ENCODE assay signal across 1 cellular context in the genomic region with DNA sequence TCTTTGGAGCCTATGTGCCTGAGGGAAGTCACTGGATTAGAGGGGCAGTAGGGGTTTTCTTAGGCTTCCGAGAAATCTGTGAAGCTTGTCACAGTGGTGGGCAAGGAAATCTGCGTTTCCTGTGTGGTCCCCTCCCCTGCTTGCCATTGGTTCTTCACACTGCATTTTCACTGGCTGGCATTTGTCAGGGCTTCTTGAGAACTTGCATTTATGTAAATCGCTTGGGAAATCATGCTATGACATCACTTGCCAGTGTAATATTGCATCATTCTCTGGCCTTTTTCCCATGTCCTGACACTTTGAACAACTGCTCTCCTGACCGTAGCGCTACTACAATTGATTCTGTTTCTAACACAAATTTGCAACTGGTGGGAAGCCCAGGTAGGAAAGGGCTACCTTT.
TF ChIP-seq lines count a peak whose summit lies in the region.

No MANE protein-coding gene starts in this region.

TF ChIP-seq in K562, 482 proteins besides CTCF, POLR2A, EP300 and RAD21 (continues in another document):
- TF ChIP-seq, protein P1, sequence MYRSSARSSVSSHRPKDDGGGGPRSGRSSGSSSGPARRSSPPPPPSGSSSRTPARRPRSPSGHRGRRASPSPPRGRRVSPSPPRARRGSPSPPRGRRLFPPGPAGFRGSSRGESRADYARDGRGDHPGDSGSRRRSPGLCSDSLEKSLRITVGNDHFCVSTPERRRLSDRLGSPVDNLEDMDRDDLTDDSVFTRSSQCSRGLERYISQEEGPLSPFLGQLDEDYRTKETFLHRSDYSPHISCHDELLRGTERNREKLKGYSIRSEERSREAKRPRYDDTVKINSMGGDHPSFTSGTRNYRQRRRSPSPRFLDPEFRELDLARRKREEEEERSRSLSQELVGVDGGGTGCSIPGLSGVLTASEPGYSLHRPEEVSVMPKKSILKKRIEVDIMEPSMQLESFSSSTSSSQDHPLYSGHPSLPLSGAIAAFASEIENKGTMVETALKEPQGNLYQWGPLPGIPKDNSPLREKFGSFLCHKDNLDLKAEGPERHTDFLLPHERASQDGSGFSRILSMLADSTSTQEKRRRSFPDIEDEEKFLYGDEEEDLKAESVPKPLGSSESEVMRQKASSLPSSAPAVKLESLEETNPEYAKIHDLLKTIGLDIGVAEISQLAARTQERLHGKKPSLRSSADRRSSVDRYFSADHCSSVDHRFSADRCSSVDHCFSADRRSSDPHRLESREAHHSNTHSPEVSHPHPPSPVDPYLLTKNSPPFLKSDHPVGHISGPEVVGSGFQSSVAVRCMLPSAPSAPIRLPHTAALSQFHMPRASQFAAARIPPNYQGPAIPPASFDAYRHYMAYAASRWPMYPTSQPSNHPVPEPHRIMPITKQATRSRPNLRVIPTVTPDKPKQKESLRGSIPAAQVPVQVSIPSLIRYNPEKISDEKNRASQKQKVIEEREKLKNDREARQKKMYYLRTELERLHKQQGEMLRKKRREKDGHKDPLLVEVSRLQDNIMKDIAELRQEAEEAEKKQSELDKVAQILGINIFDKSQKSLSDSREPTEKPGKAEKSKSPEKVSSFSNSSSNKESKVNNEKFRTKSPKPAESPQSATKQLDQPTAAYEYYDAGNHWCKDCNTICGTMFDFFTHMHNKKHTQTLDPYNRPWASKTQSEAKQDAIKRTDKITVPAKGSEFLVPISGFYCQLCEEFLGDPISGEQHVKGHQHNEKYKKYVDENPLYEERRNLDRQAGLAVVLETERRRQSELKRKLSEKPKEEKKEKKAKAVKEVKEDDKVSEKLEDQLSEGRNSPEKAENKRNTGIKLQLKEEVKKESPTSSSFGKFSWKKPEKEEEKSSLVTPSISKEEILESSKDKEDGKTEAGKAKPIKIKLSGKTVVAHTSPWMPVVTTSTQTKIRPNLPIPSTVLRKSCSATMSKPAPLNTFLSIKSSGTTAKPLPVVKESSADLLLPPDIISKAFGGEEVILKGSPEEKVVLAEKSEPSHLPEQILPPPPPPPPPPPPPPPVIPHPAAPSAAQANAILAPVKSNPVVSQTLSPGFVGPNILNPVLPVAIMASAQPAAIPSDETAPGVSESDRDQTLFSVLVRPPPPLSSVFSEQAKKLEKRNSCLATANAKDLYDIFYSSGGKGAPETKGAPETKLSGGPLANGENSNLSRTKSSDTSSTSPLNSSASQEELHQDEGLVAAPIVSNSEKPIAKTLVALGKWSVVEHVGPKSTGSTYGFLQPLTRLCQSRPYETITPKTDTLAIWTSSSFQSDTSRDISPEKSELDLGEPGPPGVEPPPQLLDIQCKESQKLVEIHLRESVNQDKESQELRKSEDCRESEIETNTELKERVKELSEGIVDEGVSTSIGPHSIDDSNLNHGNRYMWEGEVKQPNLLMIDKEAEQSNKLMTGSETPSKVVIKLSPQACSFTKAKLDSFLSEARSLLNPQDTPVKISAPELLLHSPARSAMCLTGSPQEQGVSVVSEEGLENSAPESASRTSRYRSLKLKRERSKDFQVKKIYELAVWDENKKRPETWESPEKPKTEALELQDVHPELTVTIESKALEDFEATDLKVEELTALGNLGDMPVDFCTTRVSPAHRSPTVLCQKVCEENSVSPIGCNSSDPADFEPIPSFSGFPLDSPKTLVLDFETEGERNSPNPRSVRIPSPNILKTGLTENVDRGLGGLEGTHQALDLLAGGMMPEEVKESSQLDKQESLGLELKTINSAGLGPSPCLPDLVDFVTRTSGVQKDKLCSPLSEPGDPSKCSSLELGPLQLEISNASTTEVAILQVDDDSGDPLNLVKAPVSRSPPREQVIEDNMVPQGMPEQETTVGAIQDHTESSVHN (IDR thresholded peaks at IDR 0.05; ENCODE audit: borderline replicate concordance in 1 of 2, low read depth in 1 of 2), result no peak
- TF ChIP-seq, protein P2, sequence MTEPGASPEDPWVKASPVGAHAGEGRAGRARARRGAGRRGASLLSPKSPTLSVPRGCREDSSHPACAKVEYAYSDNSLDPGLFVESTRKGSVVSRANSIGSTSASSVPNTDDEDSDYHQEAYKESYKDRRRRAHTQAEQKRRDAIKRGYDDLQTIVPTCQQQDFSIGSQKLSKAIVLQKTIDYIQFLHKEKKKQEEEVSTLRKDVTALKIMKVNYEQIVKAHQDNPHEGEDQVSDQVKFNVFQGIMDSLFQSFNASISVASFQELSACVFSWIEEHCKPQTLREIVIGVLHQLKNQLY (CRISPR knock-in tag; conservative IDR thresholded peaks at IDR 0.05), result no peak
- no peak for TF ChIP-seq HSF4 (CRISPR knock-in tag; IDR thresholded peaks at IDR 0.05; ENCODE audit: borderline replicate concordance)
- TF ChIP-seq EGR1 (conservative IDR thresholded peaks at IDR 0.05), result no peak
- TF ChIP-seq, protein P3, sequence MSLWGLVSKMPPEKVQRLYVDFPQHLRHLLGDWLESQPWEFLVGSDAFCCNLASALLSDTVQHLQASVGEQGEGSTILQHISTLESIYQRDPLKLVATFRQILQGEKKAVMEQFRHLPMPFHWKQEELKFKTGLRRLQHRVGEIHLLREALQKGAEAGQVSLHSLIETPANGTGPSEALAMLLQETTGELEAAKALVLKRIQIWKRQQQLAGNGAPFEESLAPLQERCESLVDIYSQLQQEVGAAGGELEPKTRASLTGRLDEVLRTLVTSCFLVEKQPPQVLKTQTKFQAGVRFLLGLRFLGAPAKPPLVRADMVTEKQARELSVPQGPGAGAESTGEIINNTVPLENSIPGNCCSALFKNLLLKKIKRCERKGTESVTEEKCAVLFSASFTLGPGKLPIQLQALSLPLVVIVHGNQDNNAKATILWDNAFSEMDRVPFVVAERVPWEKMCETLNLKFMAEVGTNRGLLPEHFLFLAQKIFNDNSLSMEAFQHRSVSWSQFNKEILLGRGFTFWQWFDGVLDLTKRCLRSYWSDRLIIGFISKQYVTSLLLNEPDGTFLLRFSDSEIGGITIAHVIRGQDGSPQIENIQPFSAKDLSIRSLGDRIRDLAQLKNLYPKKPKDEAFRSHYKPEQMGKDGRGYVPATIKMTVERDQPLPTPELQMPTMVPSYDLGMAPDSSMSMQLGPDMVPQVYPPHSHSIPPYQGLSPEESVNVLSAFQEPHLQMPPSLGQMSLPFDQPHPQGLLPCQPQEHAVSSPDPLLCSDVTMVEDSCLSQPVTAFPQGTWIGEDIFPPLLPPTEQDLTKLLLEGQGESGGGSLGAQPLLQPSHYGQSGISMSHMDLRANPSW (CRISPR knock-in tag; IDR thresholded peaks at IDR 0.05), result no peak
- no peak for TF ChIP-seq C11orf30 (IDR thresholded peaks at IDR 0.05; ENCODE audit: low read depth)
- TF ChIP-seq, protein P4, sequence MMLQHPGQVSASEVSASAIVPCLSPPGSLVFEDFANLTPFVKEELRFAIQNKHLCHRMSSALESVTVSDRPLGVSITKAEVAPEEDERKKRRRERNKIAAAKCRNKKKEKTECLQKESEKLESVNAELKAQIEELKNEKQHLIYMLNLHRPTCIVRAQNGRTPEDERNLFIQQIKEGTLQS (IDR thresholded peaks at IDR 0.05), result peak; percentile 94
- TF ChIP-seq, protein P4 (CRISPR knock-in tag; conservative IDR thresholded peaks at IDR 0.05), result no peak
- TF ChIP-seq GATAD2A (IDR thresholded peaks at IDR 0.05), result no peak
- TF ChIP-seq CEBPB (tag; IDR thresholded peaks at IDR 0.05), result peak; percentile 61
- TF ChIP-seq, protein P5, sequence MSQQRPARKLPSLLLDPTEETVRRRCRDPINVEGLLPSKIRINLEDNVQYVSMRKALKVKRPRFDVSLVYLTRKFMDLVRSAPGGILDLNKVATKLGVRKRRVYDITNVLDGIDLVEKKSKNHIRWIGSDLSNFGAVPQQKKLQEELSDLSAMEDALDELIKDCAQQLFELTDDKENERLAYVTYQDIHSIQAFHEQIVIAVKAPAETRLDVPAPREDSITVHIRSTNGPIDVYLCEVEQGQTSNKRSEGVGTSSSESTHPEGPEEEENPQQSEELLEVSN (IDR thresholded peaks at IDR 0.05; ENCODE audit: borderline replicate concordance in 1 of 2, extremely low read depth in 1 of 2, insufficient read depth in 1 of 2, insufficient read length in 1 of 2, low read depth in 1 of 2, low read length in 1 of 2, poor library complexity in 1 of 2, severe bottlenecking in 1 of 2), result no peak
- TF ChIP-seq JUND (IDR thresholded peaks at IDR 0.05; ENCODE audit: borderline replicate concordance, low read depth, low read length), result peak; percentile 64; the same call in 1 of the 2 replicates
- TF ChIP-seq JUND (tag; IDR thresholded peaks at IDR 0.05; ENCODE audit: borderline replicate concordance, low read depth, low read length), result peak; percentile 46; the same call in 2 of the 3 replicates
- TF ChIP-seq ZNF830 (CRISPR knock-in tag; IDR thresholded peaks at IDR 0.05), result no peak
- TF ChIP-seq, protein P6, sequence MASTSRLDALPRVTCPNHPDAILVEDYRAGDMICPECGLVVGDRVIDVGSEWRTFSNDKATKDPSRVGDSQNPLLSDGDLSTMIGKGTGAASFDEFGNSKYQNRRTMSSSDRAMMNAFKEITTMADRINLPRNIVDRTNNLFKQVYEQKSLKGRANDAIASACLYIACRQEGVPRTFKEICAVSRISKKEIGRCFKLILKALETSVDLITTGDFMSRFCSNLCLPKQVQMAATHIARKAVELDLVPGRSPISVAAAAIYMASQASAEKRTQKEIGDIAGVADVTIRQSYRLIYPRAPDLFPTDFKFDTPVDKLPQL (IDR thresholded peaks at IDR 0.05; ENCODE audit: extremely low read depth, insufficient read length), result no peak
- no peak for TF ChIP-seq STAG1 (CRISPR knock-in tag; IDR thresholded peaks at IDR 0.05; ENCODE audit: borderline replicate concordance)
- TF ChIP-seq ATF7 (IDR thresholded peaks at IDR 0.05), result peak; percentile 92
- no peak for TF ChIP-seq SOX6 (IDR thresholded peaks at IDR 0.05)
- TF ChIP-seq, protein P7, sequence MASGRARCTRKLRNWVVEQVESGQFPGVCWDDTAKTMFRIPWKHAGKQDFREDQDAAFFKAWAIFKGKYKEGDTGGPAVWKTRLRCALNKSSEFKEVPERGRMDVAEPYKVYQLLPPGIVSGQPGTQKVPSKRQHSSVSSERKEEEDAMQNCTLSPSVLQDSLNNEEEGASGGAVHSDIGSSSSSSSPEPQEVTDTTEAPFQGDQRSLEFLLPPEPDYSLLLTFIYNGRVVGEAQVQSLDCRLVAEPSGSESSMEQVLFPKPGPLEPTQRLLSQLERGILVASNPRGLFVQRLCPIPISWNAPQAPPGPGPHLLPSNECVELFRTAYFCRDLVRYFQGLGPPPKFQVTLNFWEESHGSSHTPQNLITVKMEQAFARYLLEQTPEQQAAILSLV (tag; IDR thresholded peaks at IDR 0.05), result 0 out of 2 replicates have a peak, but pooled peaks have one; percentile 17
- peak; percentile 81 for TF ChIP-seq CEBPG (CRISPR knock-in tag; IDR thresholded peaks at IDR 0.05)
- TF ChIP-seq CEBPG (tag; conservative IDR thresholded peaks at IDR 0.05 in 1 of 2, IDR thresholded peaks at IDR 0.05 in 1 of 2), result peak; percentile 97 to 98
- no peak for TF ChIP-seq GABPA (tag; conservative IDR thresholded peaks at IDR 0.05; ENCODE audit: low read depth)
- TF ChIP-seq ZSCAN32 (CRISPR knock-in tag; IDR thresholded peaks at IDR 0.05), result peak; percentile 56; the same call in 1 of the 2 replicates
- peak; percentile 23; the same call in 1 of the 2 replicates for TF ChIP-seq CREM (IDR thresholded peaks at IDR 0.05; ENCODE audit: low read depth)
- TF ChIP-seq, protein P8, sequence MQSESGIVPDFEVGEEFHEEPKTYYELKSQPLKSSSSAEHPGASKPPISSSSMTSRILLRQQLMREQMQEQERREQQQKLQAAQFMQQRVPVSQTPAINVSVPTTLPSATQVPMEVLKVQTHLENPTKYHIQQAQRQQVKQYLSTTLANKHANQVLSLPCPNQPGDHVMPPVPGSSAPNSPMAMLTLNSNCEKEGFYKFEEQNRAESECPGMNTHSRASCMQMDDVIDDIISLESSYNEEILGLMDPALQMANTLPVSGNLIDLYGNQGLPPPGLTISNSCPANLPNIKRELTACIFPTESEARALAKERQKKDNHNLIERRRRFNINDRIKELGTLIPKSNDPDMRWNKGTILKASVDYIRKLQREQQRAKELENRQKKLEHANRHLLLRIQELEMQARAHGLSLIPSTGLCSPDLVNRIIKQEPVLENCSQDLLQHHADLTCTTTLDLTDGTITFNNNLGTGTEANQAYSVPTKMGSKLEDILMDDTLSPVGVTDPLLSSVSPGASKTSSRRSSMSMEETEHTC (IDR thresholded peaks at IDR 0.05), result no peak
- TF ChIP-seq, protein P9, sequence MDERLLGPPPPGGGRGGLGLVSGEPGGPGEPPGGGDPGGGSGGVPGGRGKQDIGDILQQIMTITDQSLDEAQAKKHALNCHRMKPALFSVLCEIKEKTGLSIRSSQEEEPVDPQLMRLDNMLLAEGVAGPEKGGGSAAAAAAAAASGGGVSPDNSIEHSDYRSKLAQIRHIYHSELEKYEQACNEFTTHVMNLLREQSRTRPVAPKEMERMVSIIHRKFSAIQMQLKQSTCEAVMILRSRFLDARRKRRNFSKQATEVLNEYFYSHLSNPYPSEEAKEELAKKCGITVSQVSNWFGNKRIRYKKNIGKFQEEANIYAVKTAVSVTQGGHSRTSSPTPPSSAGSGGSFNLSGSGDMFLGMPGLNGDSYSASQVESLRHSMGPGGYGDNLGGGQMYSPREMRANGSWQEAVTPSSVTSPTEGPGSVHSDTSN (CRISPR knock-in tag; IDR thresholded peaks at IDR 0.05; ENCODE audit: low read depth), result no peak
- TF ChIP-seq, protein P9 (tag; conservative IDR thresholded peaks at IDR 0.05; ENCODE audit: low read depth), result no peak
- no peak for TF ChIP-seq BRF1 (IDR thresholded peaks at IDR 0.05; ENCODE audit: borderline replicate concordance, extremely low read depth, insufficient read length)
- TF ChIP-seq, protein P10, sequence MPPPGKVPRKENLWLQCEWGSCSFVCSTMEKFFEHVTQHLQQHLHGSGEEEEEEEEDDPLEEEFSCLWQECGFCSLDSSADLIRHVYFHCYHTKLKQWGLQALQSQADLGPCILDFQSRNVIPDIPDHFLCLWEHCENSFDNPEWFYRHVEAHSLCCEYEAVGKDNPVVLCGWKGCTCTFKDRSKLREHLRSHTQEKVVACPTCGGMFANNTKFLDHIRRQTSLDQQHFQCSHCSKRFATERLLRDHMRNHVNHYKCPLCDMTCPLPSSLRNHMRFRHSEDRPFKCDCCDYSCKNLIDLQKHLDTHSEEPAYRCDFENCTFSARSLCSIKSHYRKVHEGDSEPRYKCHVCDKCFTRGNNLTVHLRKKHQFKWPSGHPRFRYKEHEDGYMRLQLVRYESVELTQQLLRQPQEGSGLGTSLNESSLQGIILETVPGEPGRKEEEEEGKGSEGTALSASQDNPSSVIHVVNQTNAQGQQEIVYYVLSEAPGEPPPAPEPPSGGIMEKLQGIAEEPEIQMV (tag; conservative IDR thresholded peaks at IDR 0.05; ENCODE audit: low read depth), result no peak
- TF ChIP-seq FOS (IDR thresholded peaks at IDR 0.05; ENCODE audit: extremely low read depth, insufficient read length), result no peak
- TF ChIP-seq, protein P11, sequence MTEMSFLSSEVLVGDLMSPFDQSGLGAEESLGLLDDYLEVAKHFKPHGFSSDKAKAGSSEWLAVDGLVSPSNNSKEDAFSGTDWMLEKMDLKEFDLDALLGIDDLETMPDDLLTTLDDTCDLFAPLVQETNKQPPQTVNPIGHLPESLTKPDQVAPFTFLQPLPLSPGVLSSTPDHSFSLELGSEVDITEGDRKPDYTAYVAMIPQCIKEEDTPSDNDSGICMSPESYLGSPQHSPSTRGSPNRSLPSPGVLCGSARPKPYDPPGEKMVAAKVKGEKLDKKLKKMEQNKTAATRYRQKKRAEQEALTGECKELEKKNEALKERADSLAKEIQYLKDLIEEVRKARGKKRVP (CRISPR knock-in tag; IDR thresholded peaks at IDR 0.05), result peak; percentile 70; the same call in 1 of the 2 replicates
- no peak for TF ChIP-seq GTF2A2 (tag; IDR thresholded peaks at IDR 0.05)
